2 cellular contexts compared by ENCODE assay signal in genomic region chr17:82080789-82081464, GRCh38.
TF ChIP-seq lines count a peak whose summit lies in the region.

No MANE protein-coding gene starts in this region.

TF ChIP-seq in HEK293, 187 proteins besides CTCF, POLR2A, EP300 and RAD21:
- TF ChIP-seq ZFHX2 (tag by site-specific recombination; conservative IDR thresholded peaks at IDR 0.05) (peak; percentile 6; the same call in 1 of the 2 replicates), KLF17 (tag by site-specific recombination; IDR thresholded peaks at IDR 0.05) (no peak), HIC1 (tag by site-specific recombination; IDR thresholded peaks at IDR 0.05) (peak; percentile 65), ZBTB21 (tag by site-specific recombination; IDR thresholded peaks at IDR 0.05) (no peak), GLIS1 (tag by site-specific recombination; IDR thresholded peaks at IDR 0.05) (no peak), ZNF600 (tag by site-specific recombination; IDR thresholded peaks at IDR 0.05) (peak; percentile 30; the same call in 1 of the 2 replicates), EGR2 (tag by site-specific recombination; IDR thresholded peaks at IDR 0.05; ENCODE audit: low read depth) (peak; percentile 23; the same call in 1 of the 2 replicates), ZNF175 (tag by site-specific recombination; IDR thresholded peaks at IDR 0.05) (no peak)

TF ChIP-seq in GM12878, 131 proteins besides CTCF, POLR2A, EP300 and RAD21:
- TF ChIP-seq USF2 (IDR thresholded peaks at IDR 0.05; ENCODE audit: borderline replicate concordance, low read depth, low read length) (no peak), POLR2AphosphoS2 (IDR thresholded peaks at IDR 0.05; ENCODE audit: low read depth, low read length) (0 out of 2 replicates have a peak, but pooled peaks have one; percentile 28)
